Comparison of ENCODE assay signal across 13 cellular contexts in genomic region chr2:50720695-50721314, GRCh38.
DNase-seq lines count a peak whose midpoint lies in the region; ATAC-seq and TF ChIP-seq lines count a peak whose summit lies in the region.
"Had no signal": no experiment of that assay in that cellular context is flagged by ENCODE, and none has a peak within 500 bp of the region (broad histone marks: within the 10 kb centered on the region; RNA-seq: fewer than 3 reads in every experiment).

No MANE protein-coding gene starts in this region.

- no peaks in the 10 kb centered on the region for H4K20me1 ChIP-seq in GM23338 (replicated peaks; ENCODE audit: insufficient read depth)

- no peaks in the 10 kb centered on the region for H3K9me2 ChIP-seq in GM23338 (ENCODE audit: insufficient read depth)

- H3K27ac Mint-ChIP-seq in GM23338, result peak overlapping the region; percentile 90
- H3K27ac Mint-ChIP-seq in neural crest cell (ENCODE audit: unreplicated experiment), result peak overlapping the region; percentile 17
- H3K27ac Mint-ChIP-seq: memory B cell had no signal

- H3K4me3 Mint-ChIP-seq in GM23338 (peak overlapping the region; percentile 11; the same call in 1 of the 3 replicates), neural crest cell (no peak overlapping the region)
- H3K4me3 Mint-ChIP-seq: memory B cell had no signal

- H3K9me3 Mint-ChIP-seq in GM23338, result no peaks in the 10 kb centered on the region
- no peaks in the 10 kb centered on the region for H3K9me3 Mint-ChIP-seq in neural crest cell

- H3K79me2 ChIP-seq in GM23338 (replicated peaks; ENCODE audit: insufficient read depth), result no peaks in the 10 kb centered on the region

- H3K27me3 Mint-ChIP-seq in GM23338 (ENCODE audit: insufficient read depth, low read depth, poor library complexity) (no peaks in the 10 kb centered on the region), neural crest cell (ENCODE audit: low read depth) (no peaks in the 10 kb centered on the region)
- H3K27me3 Mint-ChIP-seq: memory B cell had no signal

- in situ Hi-C loops in brain microvascular endothelial cell (cut with HindIII; ENCODE audit: low pct_ligation_motif_present, low sequenced_read_pairs), result no loop called here
- in situ Hi-C loops in HAP-1 (cut with MboI; ENCODE audit: low sequenced_read_pairs), result no loop called here

- no peaks in the 10 kb centered on the region for H3K27me3 ChIP-seq in GM23338 (ENCODE audit: insufficient read depth)
- H3K27me3 ChIP-seq in brain microvascular endothelial cell (replicated peaks), result no peaks in the 10 kb centered on the region
- no peaks in the 10 kb centered on the region for H3K27me3 ChIP-seq in HAP-1 (ENCODE audit: low read depth)

- H3F3A ChIP-seq in GM23338 (replicated peaks; ENCODE audit: low read depth), result no peaks in the 10 kb centered on the region

- H3K27ac ChIP-seq in GM23338 (ENCODE audit: low read depth) (peak overlapping the region; percentile 36; the same call in 1 of the 2 replicates), brain microvascular endothelial cell (no peak overlapping the region)
- H3K27ac ChIP-seq: PC-9 had no signal

- H3K36me3 ChIP-seq in GM23338 (ENCODE audit: insufficient read depth), result no peaks in the 10 kb centered on the region
- no peaks in the 10 kb centered on the region for H3K36me3 ChIP-seq in brain microvascular endothelial cell (replicated peaks)
- no peaks in the 10 kb centered on the region for H3K36me3 ChIP-seq in HAP-1 (replicated peaks)

- no peak overlapping the region for H2AFZ ChIP-seq in GM23338
- H2AFZ ChIP-seq: PC-9 had no signal

- H3K36me3 Mint-ChIP-seq in GM23338 (ENCODE audit: low read depth) (no peaks in the 10 kb centered on the region), neural crest cell (ENCODE audit: low read depth) (no peaks in the 10 kb centered on the region)
- H3K36me3 Mint-ChIP-seq: memory B cell had no signal

- peak overlapping the region; percentile 7; the same call in 1 of the 2 replicates for H3K4me2 ChIP-seq in GM23338
- H3K4me2 ChIP-seq: PC-9 had no signal

- no peaks in the 10 kb centered on the region for H3K9me3 ChIP-seq in HAP-1

- peak; percentile 95 for ATAC-seq in GM23338
- no peak for ATAC-seq in GM18861 (IDR thresholded peaks at IDR 0.05; ENCODE audit: unreplicated experiment)
- ATAC-seq: activated CD4-positive, CD25-positive, alpha-beta regulatory T cell treated with anti-CD3 and anti-CD28 coated beads, Interleukin-2, amount 50 U/mL, for 24 hours had no signal

- H3K4me1 ChIP-seq in GM23338 (ENCODE audit: insufficient read depth), result peaks cover 29% of the 10 kb centered on the region
- H3K4me1 ChIP-seq in HAP-1, result no peaks in the 10 kb centered on the region

- DNase-seq in GM23338 (ENCODE audit: low spot score) (peak; percentile 78), NCI-H2029 treated with DMSO at 0.1 percent for 48 hours (lab: John Stamatoyannopoulos, UW) (peak; percentile 18), brain microvascular endothelial cell (peak; percentile 6), neural crest cell (ENCODE audit: low read depth, low spot score) (no peak), HAP-1 (ENCODE audit: low spot score in 2 of 2) (no peak), T1000 (lab: John Stamatoyannopoulos, UW) (no peak)
- DNase-seq: MV-4-11; PC-9; stimulated activated CD4-positive, alpha-beta T cell treated with anti-CD3 and anti-CD28 coated beads, Interleukin-12 subunit alpha, Interleukin-12 subunit beta, amount 100 ng/mL, for 4 hours; SW 1271 had no signal

- H3K4me1 Mint-ChIP-seq in GM23338 (peaks cover 54% of the 10 kb centered on the region), neural crest cell (peaks cover 7% of the 10 kb centered on the region)
- H3K4me1 Mint-ChIP-seq: memory B cell had no signal

- no peak overlapping the region for H3K4me3 ChIP-seq in GM23338
- H3K4me3 ChIP-seq in brain microvascular endothelial cell (ENCODE audit: low read depth, low read length), result no peak overlapping the region
- H3K4me3 ChIP-seq in HAP-1, result no peak overlapping the region
- H3K4me3 ChIP-seq: PC-9 had no signal

- TF ChIP-seq CTCF in GM23338 (conservative IDR thresholded peaks at IDR 0.05; ENCODE audit: low read depth in 2 of 2), result no peak
- TF ChIP-seq CTCF in brain microvascular endothelial cell (IDR thresholded peaks at IDR 0.05; ENCODE audit: low read depth, low read length, missing control alignments), result no peak
- no peak for TF ChIP-seq CTCF in neural crest cell (conservative IDR thresholded peaks at IDR 0.05)

TF ChIP-seq in GM23338, 12 proteins besides CTCF, POLR2A, EP300 and RAD21:
- TF ChIP-seq ZNF114 (CRISPR knock-in tag; IDR thresholded peaks at IDR 0.05) (no peak), ETS1 (IDR thresholded peaks at IDR 0.05) (no peak), EZH2phosphoT487 (IDR thresholded peaks at IDR 0.05; ENCODE audit: unreplicated experiment) (no peak), CREB1 (CRISPR knock-in tag; IDR thresholded peaks at IDR 0.05; ENCODE audit: low read depth) (no peak), ZNF331 (CRISPR knock-in tag; IDR thresholded peaks at IDR 0.05; ENCODE audit: low read depth) (no peak), NANOG (IDR thresholded peaks at IDR 0.05; ENCODE audit: borderline replicate concordance) (no peak), POLR2AphosphoS5 (IDR thresholded peaks at IDR 0.05; ENCODE audit: low read depth) (no peak)
TF ChIP-seq in GM23338: peak in this region for 0.

Comparison
In these comparisons a context has a peak if more than half of its experiments do, and no peak if none do; other contexts are left out.
1. DNase-seq: peak in GM23338 (single experiment), NCI-H2029 treated with DMSO at 0.1 percent for 48 hours (single experiment) and brain microvascular endothelial cell (single experiment); none in neural crest cell (single experiment), HAP-1 (0 of 2) and T1000 (single experiment).